ENCODE assay signal across 1 cellular context in the genomic region with DNA sequence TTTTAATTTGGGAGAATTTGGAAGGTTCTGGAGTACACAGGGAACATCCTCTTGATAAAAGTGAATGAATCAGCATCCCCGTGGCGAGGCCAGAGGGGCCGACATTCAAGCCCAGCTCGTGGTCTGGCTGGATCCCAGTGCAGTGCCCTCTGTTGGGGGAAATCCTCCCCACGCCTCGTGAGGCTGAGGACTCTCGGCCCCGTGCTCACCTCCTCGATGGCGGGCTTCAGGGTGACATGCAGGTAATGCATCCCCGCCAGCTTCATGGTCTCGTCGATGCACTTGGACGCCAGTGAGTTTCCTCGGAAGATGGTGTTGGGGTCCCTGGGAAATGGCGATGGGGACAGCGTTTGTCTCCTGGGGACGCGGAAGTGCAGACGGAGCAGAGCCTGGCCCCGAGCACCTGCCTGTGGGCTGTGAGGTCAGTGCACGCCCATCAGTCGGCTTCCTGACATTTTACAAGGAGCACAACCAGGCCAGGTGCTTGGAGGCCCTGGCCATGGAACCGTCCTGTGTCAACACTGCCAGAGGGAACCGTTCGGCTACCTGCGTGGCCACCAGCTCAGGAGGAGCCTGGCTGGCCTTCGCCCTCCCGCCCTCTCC.
TF ChIP-seq lines count a peak whose summit lies in the region.

No MANE protein-coding gene starts in this region.

TF ChIP-seq in GM12878, 131 proteins besides CTCF, POLR2A, EP300 and RAD21:
- TF ChIP-seq NRF1 (conservative IDR thresholded peaks at IDR 0.05; ENCODE audit: low read depth, low read length) (no peak), ASH2L (IDR thresholded peaks at IDR 0.05; ENCODE audit: borderline replicate concordance, low read depth) (no peak), YY1 (IDR thresholded peaks at IDR 0.05; ENCODE audit: low read depth, low read length) (no peak), WRNIP1 (IDR thresholded peaks at IDR 0.05; ENCODE audit: borderline replicate concordance, low read depth, low read length) (no peak), IRF4 (IDR thresholded peaks at IDR 0.05; ENCODE audit: low read depth, low read length) (no peak), CEBPB (IDR thresholded peaks at IDR 0.05; ENCODE audit: borderline replicate concordance in 1 of 2, low read depth in 2 of 2, low read length in 2 of 2) (no peak), BACH1 (IDR thresholded peaks at IDR 0.05; ENCODE audit: borderline replicate concordance) (no peak), STAT3 (IDR thresholded peaks at IDR 0.05; ENCODE audit: low read depth, low read length) (no peak), SRF (IDR thresholded peaks at IDR 0.05; ENCODE audit: low read depth in 2 of 2, low read length in 2 of 2) (no peak), CREB1 (IDR thresholded peaks at IDR 0.05; ENCODE audit: low read depth) (no peak), TAF1 (IDR thresholded peaks at IDR 0.05; ENCODE audit: borderline replicate concordance, low read depth, low read length) (no peak), IKZF1 (conservative IDR thresholded peaks at IDR 0.05) (no peak)
